In the genomic region with DNA sequence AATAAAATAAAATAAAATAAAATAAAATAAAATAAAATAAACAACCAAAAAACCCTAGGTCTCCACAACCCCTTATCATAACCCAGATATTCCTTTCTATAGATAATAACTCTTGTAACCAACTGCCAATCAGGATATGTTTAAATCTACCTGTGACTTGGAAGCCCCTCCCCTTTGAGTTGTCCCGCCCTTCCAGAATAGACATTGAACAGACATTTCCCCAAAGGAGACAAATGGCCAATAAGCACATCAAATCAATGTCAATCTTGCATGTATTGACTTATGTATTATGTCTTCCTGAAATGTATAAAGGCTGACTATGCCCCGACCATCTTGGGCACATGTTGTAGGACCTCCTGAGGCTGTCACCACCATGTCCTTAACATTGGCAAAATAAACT, we compare ENCODE assay signal across 8 cellular contexts. TPM values are rescaled to one million over a fixed set of nuclear protein-coding genes. Genes with fewer than 3 reads are reported as not detected.
DNase-seq lines count a peak whose midpoint lies in the region; FAIRE-seq and TF ChIP-seq lines count a peak whose summit lies in the region.

No MANE protein-coding gene starts in this region.

- WGBS in prostate gland, result 26% methylated on average over 2 of the region's 2 CpGs

- H3K9ac ChIP-seq in OCI-LY3 (ENCODE audit: low read length), result peak overlapping the region; percentile 75

- intact Hi-C loops in prostate gland (cut with DNase I) (loop anchor here (2.0 to 5.0 kb wide), 3 partner anchors 16 to 271 kb away; partner anchors contain the start of gene ALDH3A2), posterior cingulate gyrus (cut with DNase I) (no loop called here)

- DNase-seq in NCI-H2227 (lab: John Stamatoyannopoulos, UW; ENCODE audit: unreplicated experiment), result peak; percentile 35
- no peak for DNase-seq in NCI-H2227 treated with DMSO at 0.1 percent for 48 hours (lab: John Stamatoyannopoulos, UW)
- DNase-seq in epithelial cell of prostate (ENCODE audit: low read depth, low spot score), result no peak
- no peak for DNase-seq in prostate gland (ENCODE audit: low spot score)
- no peak for DNase-seq in frontal cortex (ENCODE audit: low spot score in 2 of 2)
- no peak for DNase-seq in HCEC 1CT
- no peak for DNase-seq in posterior cingulate gyrus

- H3K9me3 ChIP-seq in OCI-LY3 (ENCODE audit: insufficient read depth, low read length) (no peaks in the 10 kb centered on the region), prostate gland (no peaks in the 10 kb centered on the region)

- no peak overlapping the region for H3K27ac ChIP-seq in OCI-LY3 (ENCODE audit: low read length)
- peak overlapping the region; percentile 95 for H3K27ac ChIP-seq in epithelial cell of prostate
- H3K27ac ChIP-seq in prostate gland, result peak overlapping the region; percentile 90

- H3K36me3 ChIP-seq in OCI-LY3 (replicated peaks; ENCODE audit: low read depth, low read length) (no peaks in the 10 kb centered on the region), prostate gland (peaks cover 6 to 11% of the 10 kb centered on the region in 2 donors)

- TF ChIP-seq CTCF in OCI-LY3 (IDR thresholded peaks at IDR 0.05; ENCODE audit: low read depth, low read length) (no peak), prostate gland (IDR thresholded peaks at IDR 0.05) (no peak)

- H4K20me1 ChIP-seq in OCI-LY3 (ENCODE audit: insufficient read depth, low read length), result no peaks in the 10 kb centered on the region

- H3K4me1 ChIP-seq in OCI-LY3 (ENCODE audit: low read length) (no peaks in the 10 kb centered on the region), prostate gland (replicated peaks) (peaks cover 12% of the 10 kb centered on the region)

- H3K4me3 ChIP-seq in OCI-LY3 (ENCODE audit: low read length) (peak overlapping the region; percentile 85), prostate gland (peak overlapping the region; percentile 64 to 68)

- H3K79me2 ChIP-seq in OCI-LY3 (ENCODE audit: low read length), result no peaks in the 10 kb centered on the region

- TF ChIP-seq POLR2A in prostate gland (IDR thresholded peaks at IDR 0.05), result no peak

- no peaks in the 10 kb centered on the region for H3K27me3 ChIP-seq in OCI-LY3 (ENCODE audit: low read depth, low read length)
- H3K27me3 ChIP-seq in prostate gland (replicated peaks; ENCODE audit: insufficient read depth), result no peaks in the 10 kb centered on the region

- FAIRE-seq in frontal cortex (lab: Jason Lieb, UNC), result no peak

- H2AFZ ChIP-seq in OCI-LY3 (ENCODE audit: low read depth, low read length), result no peak overlapping the region

- H3K4me2 ChIP-seq in OCI-LY3 (ENCODE audit: low read length), result peak overlapping the region; percentile 76

RNA-seq across cellular contexts. Expression of gene MAPK7, which starts 1.5 kb away (rescaled TPM):
- total RNA-seq in prostate gland (10 to 100 TPM; 22.3 to 43.1 TPM), frontal cortex (12.6 TPM)

RNA-seq across cellular contexts. Expression of gene MFAP4, which starts 10.2 kb away (rescaled TPM):
- total RNA-seq in prostate gland, result 100 to 1,000 TPM in 1 of 2 donors, 10 to 100 TPM in 1; 56.1 to 146 TPM
- total RNA-seq in frontal cortex, result 0.82 TPM

RNA-seq across cellular contexts. Expression of gene B9D1, which starts 14.3 kb away (rescaled TPM):
- total RNA-seq in prostate gland (10 to 100 TPM; 15.7 to 28.8 TPM), frontal cortex (12.6 TPM)

RNA-seq across cellular contexts. Expression of gene RNF112, which starts 34.2 kb away (rescaled TPM):
- total RNA-seq in prostate gland (1 to 10 TPM; 2.3 to 6.6 TPM), frontal cortex (26.1 TPM)

Comparison
In these comparisons a context has a peak if more than half of its experiments do, and no peak if none do; other contexts are left out.
1. RNA of gene MFAP4, which starts 10.2 kb away (total RNA-seq): 56.1 to 146 TPM in prostate gland; 0.82 TPM in frontal cortex (single experiment); every median in the first group is over 10 times any median in the second.